Comparison of ENCODE assay signal across 8 cellular contexts in genomic region chr3:87227104-87227834, GRCh38. TPM values are rescaled to one million over a fixed set of nuclear protein-coding genes. Genes with fewer than 3 reads are reported as not detected.
A peak's percentile ranks its signal among the peaks of the same experiment; 100 is the strongest.
DNase-seq lines count a peak whose midpoint lies in the region; ATAC-seq and TF ChIP-seq lines count a peak whose summit lies in the region.

CHMP2B (plus strand) TSS chr3:87227309; CDS start chr3:87227523, 214 bp downstream.

- TF ChIP-seq POLR2A in GM19193 (IDR thresholded peaks at IDR 0.05; ENCODE audit: extremely low read depth, insufficient read depth, insufficient read length) = peak; percentile 77

- ATAC-seq in HG03432 (IDR thresholded peaks at IDR 0.05; ENCODE audit: unreplicated experiment) = peak; percentile 98

- DNase-seq in Ammon's horn (ENCODE audit: low spot score) = peak; percentile 93
- peak; percentile 84 for DNase-seq in NCI-H460 (ENCODE audit: extremely low read depth, low read depth)
- DNase-seq in activated CD4-positive, CD25-positive, alpha-beta regulatory T cell treated with anti-CD3 and anti-CD28 coated beads, Interleukin-2, amount 50 U/mL, for 72 hours = peak; percentile 92
- peak; percentile 92 for DNase-seq in cerebellar cortex (ENCODE audit: low spot score)
- DNase-seq in islet precursor cell = peak; percentile 97
- peak; percentile 90 for DNase-seq in stimulated activated CD4-positive, alpha-beta T cell treated with anti-CD3 and anti-CD28 coated beads, Interleukin-12 subunit alpha, Interleukin-12 subunit beta, amount 100 ng/mL, for 4 hours

RNA-seq across cellular contexts. Expression of gene CHMP2B, which starts in this region (rescaled TPM):
- total RNA-seq in NCI-H460 (2014; rRNA removed; shearing (Covaris generic)) = 19.7 and 21.7 TPM in 2 replicates
- polyA plus RNA-seq in NCI-H460 (2014; cell fraction: nucleus; rRNA removed) = 10.6 and 20.6 TPM in 2 replicates

Comparison
In these comparisons a context has a peak if more than half of its experiments do, and no peak if none do; other contexts are left out.
1. Peak in every context shown above with its lines: DNase-seq and ATAC-seq.